10 cellular contexts compared by ENCODE assay signal in the genomic region with DNA sequence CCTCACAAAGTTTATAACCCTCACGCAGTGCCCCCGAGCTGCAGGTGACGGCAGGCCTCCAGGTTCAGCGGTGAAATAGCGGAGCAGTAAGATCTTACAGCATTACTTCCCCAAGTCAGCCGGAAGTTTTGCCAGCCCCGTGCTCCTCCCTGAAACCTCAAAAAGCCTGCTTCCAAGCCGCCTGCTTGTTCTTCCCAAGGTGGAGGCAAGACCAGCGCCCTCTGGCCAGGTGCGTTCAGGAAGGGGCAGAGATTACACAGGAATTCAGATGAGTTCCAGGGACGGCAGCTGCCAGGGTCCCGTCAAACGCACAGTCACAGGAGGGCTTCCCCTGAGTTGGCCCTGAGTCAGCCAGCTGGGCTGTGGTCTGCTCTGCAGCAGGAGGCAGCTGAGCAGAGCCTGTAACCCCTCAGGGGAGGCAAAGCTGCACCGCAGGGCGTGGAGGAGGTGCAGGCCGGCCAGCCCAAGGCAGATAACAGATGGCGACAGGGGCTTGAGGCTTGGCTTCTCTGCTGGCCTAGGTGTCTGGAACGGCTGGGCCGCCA.
DNase-seq lines count a peak whose midpoint lies in the region; ATAC-seq and TF ChIP-seq lines count a peak whose summit lies in the region.
"Had no signal": no experiment of that assay in that cellular context is flagged by ENCODE, and none has a peak within 500 bp of the region (broad histone marks: within the 10 kb centered on the region; RNA-seq: fewer than 3 reads in every experiment).

No MANE protein-coding gene starts in this region.

- no peak overlapping the region for H3K4me3 ChIP-seq in GM12865 (ENCODE audit: low read depth, low read length)
- H3K4me3 ChIP-seq: lung, thoracic aorta had no signal

- ATAC-seq in GM21619 (IDR thresholded peaks at IDR 0.05; ENCODE audit: unreplicated experiment): peak; percentile 79
- no peak for ATAC-seq in left ventricle myocardium superior

- intact Hi-C loops in left ventricle myocardium superior (cut with micrococcal nuclease): no loop called here

- in situ Hi-C loops in KBM-7 (cut with MboI; ENCODE audit: low pct_unique_long_range_greater_than_20kb, low sequenced_read_pairs): loop anchor here (25.0 kb wide), 1 partner anchor 314 kb away; no protein-coding TSS in a partner anchor

- no peak for TF ChIP-seq CTCF in GM12865 (IDR thresholded peaks at IDR 0.05; ENCODE audit: insufficient read depth, low read depth, low read length, missing control alignments)

- DNase-seq in GM12865 (ENCODE audit: low read depth) (peak; percentile 10), KBM-7 (peak; percentile 79), iPS-NIHi7 (ENCODE audit: extremely low spot score) (peak; percentile 71), cerebellar cortex (ENCODE audit: low spot score) (no peak), left ventricle myocardium superior (no peak), kidney glomerular epithelial cell (lab: John Stamatoyannopoulos, UW) (no peak), COR-L47 (lab: John Stamatoyannopoulos, UW) (no peak)

Comparison
In these comparisons a context has a peak if more than half of its experiments do, and no peak if none do; other contexts are left out.
1. DNase-seq: peak in GM12865 (single experiment), KBM-7 (single experiment) and iPS-NIHi7 (single experiment); none in cerebellar cortex (single experiment), left ventricle myocardium superior (single experiment), kidney glomerular epithelial cell (single experiment) and COR-L47 (single experiment).